18 cellular contexts compared by ENCODE assay signal in the genomic region with DNA sequence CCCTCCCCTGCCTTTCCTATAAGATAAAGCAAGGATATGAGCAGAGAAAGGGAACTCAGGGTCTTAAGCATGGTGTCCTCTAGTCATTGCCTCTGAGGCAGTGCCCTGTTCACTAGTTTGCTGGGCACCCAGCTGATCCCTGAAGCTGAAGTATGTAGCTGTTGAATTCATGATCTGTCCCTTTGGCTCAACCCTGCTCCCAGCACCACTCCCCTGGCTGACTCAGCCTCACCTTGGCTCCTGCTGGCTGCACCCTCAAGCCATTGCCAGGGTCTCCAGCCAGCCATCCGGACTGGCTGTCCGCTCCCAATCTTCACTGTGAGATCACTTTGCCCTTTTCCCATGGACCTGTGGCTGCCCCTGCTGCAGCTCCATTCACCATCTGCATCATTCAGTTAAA. TPM values are rescaled to one million over a fixed set of nuclear protein-coding genes. Genes with fewer than 3 reads are reported as not detected.
DNase-seq lines count a peak whose midpoint lies in the region; FAIRE-seq and TF ChIP-seq lines count a peak whose summit lies in the region.
"Had no signal": no experiment of that assay in that cellular context is flagged by ENCODE, and none has a peak within 500 bp of the region (broad histone marks: within the 10 kb centered on the region; RNA-seq: fewer than 3 reads in every experiment).

No MANE protein-coding gene starts in this region.

- H3K79me2 ChIP-seq in H9 (ENCODE audit: insufficient read depth, low read length) (no peaks in the 10 kb centered on the region), astrocyte (ENCODE audit: insufficient read depth, low read length) (no peaks in the 10 kb centered on the region)

- H3K27ac Mint-ChIP-seq in H9 = no peak overlapping the region
- H3K27ac Mint-ChIP-seq in astrocyte (ENCODE audit: unreplicated experiment) = no peak overlapping the region

- no peak overlapping the region for H2BK120ac ChIP-seq in H9 (ENCODE audit: low read depth, low read length, poor library complexity, severe bottlenecking)

- peaks cover 5 to 8% of the 10 kb centered on the region in 2 experiments; a peak in 4 of 5 replicates for H3K9me3 Mint-ChIP-seq in H9
- H3K9me3 Mint-ChIP-seq in astrocyte (ENCODE audit: unreplicated experiment) = peaks cover 3% of the 10 kb centered on the region

- no peak for TF ChIP-seq POLR2A in thyroid gland (IDR thresholded peaks at IDR 0.05)

- no peak overlapping the region for H4K8ac ChIP-seq in H9 (replicated peaks; ENCODE audit: insufficient read length, low read depth, low read length)

- DNase-seq in H9 (no peak), astrocyte (ENCODE audit: low read depth) (peak; percentile 38), kidney tubule cell (ENCODE audit: low spot score) (peak; percentile 43), thyroid gland (no peak), epidermal melanocyte (ENCODE audit: insufficient read length, low spot score) (no peak), head of caudate nucleus (no peak)
- no peak for DNase-seq in stimulated activated CD4-positive, alpha-beta T cell treated with anti-CD3 and anti-CD28 coated beads, Interleukin-1b, Interleukin-23, amount 100 ng/mL, for 48 hours
- DNase-seq: CD8-positive, alpha-beta memory T cell; DND-41; NCI-H1048; NCI-H146; NCI-H69; NK-92 treated with Interleukin-12 subunit alpha and Interleukin-12 subunit beta, amount 100 ng/mL, for 24 hours; OCI-M1; SJCRH30 had no signal

- H3K27me3 ChIP-seq in H9 (ENCODE audit: insufficient read depth, low read length) = no peaks in the 10 kb centered on the region
- no peaks in the 10 kb centered on the region for H3K27me3 ChIP-seq in astrocyte (ENCODE audit: insufficient read depth, low read length)
- no peaks in the 10 kb centered on the region for H3K27me3 ChIP-seq in thyroid gland
- H3K27me3 ChIP-seq: BLaER1, SJCRH30 had no signal

- H3K4me2 ChIP-seq in H9 (ENCODE audit: insufficient read depth, insufficient read length, low read length) = no peak overlapping the region
- peak overlapping the region; percentile 48 for H3K4me2 ChIP-seq in astrocyte (ENCODE audit: low read length)
- H3K4me2 ChIP-seq: BLaER1 had no signal

- TF ChIP-seq CTCF in H9 (conservative IDR thresholded peaks at IDR 0.05) = no peak
- no peak for TF ChIP-seq CTCF in astrocyte (IDR thresholded peaks at IDR 0.05; ENCODE audit: insufficient read depth, low read depth, low read length)
- no peak for TF ChIP-seq CTCF in thyroid gland (IDR thresholded peaks at IDR 0.05)

- H3K23me2 ChIP-seq in H9 (ENCODE audit: insufficient read length, low read depth, low read length, poor library complexity, severe bottlenecking) = no peaks in the 10 kb centered on the region

- H3K36me3 Mint-ChIP-seq in H9 (ENCODE audit: insufficient read depth in 1 of 3, low read depth in 3 of 3) = peaks cover 4 to 7% (median 4%) of the 10 kb centered on the region in 3 experiments
- H3K36me3 Mint-ChIP-seq in astrocyte (ENCODE audit: low read depth, unreplicated experiment) = no peaks in the 10 kb centered on the region

- no peaks in the 10 kb centered on the region for H4K20me1 ChIP-seq in H9 (ENCODE audit: control insufficient read depth, insufficient read depth, insufficient read length)
- no peaks in the 10 kb centered on the region for H4K20me1 ChIP-seq in astrocyte (ENCODE audit: insufficient read depth, low read length)
- H4K20me1 ChIP-seq: BLaER1 had no signal

- FAIRE-seq in astrocyte (lab: Jason Lieb, UNC) = peak; percentile 71

- H3K4me1 Mint-ChIP-seq in H9 = peaks cover 0 to 17% of the 10 kb centered on the region in 2 experiments; a peak in 2 of 4 replicates
- H3K4me1 Mint-ChIP-seq in astrocyte (ENCODE audit: low read depth, unreplicated experiment) = peaks cover 8% of the 10 kb centered on the region
- H3K4me1 Mint-ChIP-seq: CD8-positive, alpha-beta memory T cell had no signal

- no peak overlapping the region for H2BK5ac ChIP-seq in H9 (ENCODE audit: insufficient read length, low read length)

- H3K4me3 Mint-ChIP-seq in H9 = no peak overlapping the region
- no peak overlapping the region for H3K4me3 Mint-ChIP-seq in astrocyte (ENCODE audit: unreplicated experiment)
- H3K4me3 Mint-ChIP-seq: CD8-positive, alpha-beta memory T cell had no signal

- H3K36me3 ChIP-seq in astrocyte (ENCODE audit: insufficient read depth, low read length) = no peaks in the 10 kb centered on the region
- no peaks in the 10 kb centered on the region for H3K36me3 ChIP-seq in thyroid gland
- H3K36me3 ChIP-seq: BLaER1, HAP-1, SJCRH30 had no signal

- no peak overlapping the region for H3K9ac ChIP-seq in H9 (ENCODE audit: extremely low read depth, insufficient read length, low read length)
- H3K9ac ChIP-seq in astrocyte (ENCODE audit: low read length) = no peak overlapping the region
- H3K9ac ChIP-seq: BLaER1 had no signal

- H3K56ac ChIP-seq in H9 (ENCODE audit: insufficient read length, low read depth, low read length) = no peak overlapping the region

- H2AK5ac ChIP-seq in H9 (ENCODE audit: insufficient read length, low read length) = no peak overlapping the region

- H3T11ph ChIP-seq in H9 (ENCODE audit: low read length) = no peak overlapping the region

- H3K27ac ChIP-seq in H9 (ENCODE audit: insufficient read length, low read depth, low read length) (no peak overlapping the region), astrocyte (ENCODE audit: low read depth, low read length) (no peak overlapping the region), thyroid gland (no peak overlapping the region)
- H3K27ac ChIP-seq: BLaER1, RWPE1, SJCRH30 had no signal

- no CpG with 5 or more reads among the region's 2 CpGs for WGBS in H9 (ENCODE audit: extremely low coverage, insufficient read length, low lambda C conversion rate)
- WGBS in thyroid gland, 2 donors = 89 to 93% methylated on average over 2 of the region's 2 CpGs

- peak overlapping the region; percentile 57; the same call in 1 of the 2 replicates for H3K14ac ChIP-seq in H9 (ENCODE audit: insufficient read depth, low read length)

- H2BK12ac ChIP-seq in H9 (ENCODE audit: insufficient read length, low read depth, low read length) = no peak overlapping the region

- H3K4me1 ChIP-seq in H9 (ENCODE audit: insufficient read depth, low read length) (no peaks in the 10 kb centered on the region), astrocyte (ENCODE audit: insufficient read depth, low read length) (peaks cover 13% of the 10 kb centered on the region), thyroid gland (no peaks in the 10 kb centered on the region)
- H3K4me1 ChIP-seq: BLaER1, SJCRH30 had no signal

- H3K4me3 ChIP-seq in astrocyte (ENCODE audit: insufficient read depth, low read depth, low read length) = no peak overlapping the region
- H3K4me3 ChIP-seq in thyroid gland (replicated peaks in 1 of 3) = no peak overlapping the region
- H3K4me3 ChIP-seq: BLaER1, HAP-1, SJCRH30 had no signal

- H3K4ac ChIP-seq in H9 (ENCODE audit: low read depth, low read length) = no peak overlapping the region

- no peak overlapping the region for H2BK15ac ChIP-seq in H9 (ENCODE audit: low read depth, low read length)

- H3K27me3 Mint-ChIP-seq in H9 (ENCODE audit: low read depth) (no peaks in the 10 kb centered on the region; the same call in 1 of the 2 replicates), astrocyte (ENCODE audit: low read depth, unreplicated experiment) (peaks cover 1% of the 10 kb centered on the region)

- no peaks in the 10 kb centered on the region for H3K79me1 ChIP-seq in H9 (ENCODE audit: insufficient read depth, low read depth, low read length, poor library complexity, severe bottlenecking)

- H3K18ac ChIP-seq in H9 (ENCODE audit: insufficient read length, low read depth, low read length) = no peak overlapping the region

- no peak overlapping the region for H2AFZ ChIP-seq in H9 (ENCODE audit: low read length)
- no peak overlapping the region for H2AFZ ChIP-seq in astrocyte (ENCODE audit: low read depth, low read length)

- intact Hi-C loops in thyroid gland (cut with DNase I) (no loop called here), head of caudate nucleus (cut with DNase I) (no loop called here)

- no peak overlapping the region for H2BK20ac ChIP-seq in H9 (ENCODE audit: low read depth, low read length, poor library complexity, severe bottlenecking)

- no peaks in the 10 kb centered on the region for H3K9me3 ChIP-seq in H9 (ENCODE audit: control insufficient read depth, low read depth, low read length)
- no peaks in the 10 kb centered on the region for H3K9me3 ChIP-seq in astrocyte (ENCODE audit: insufficient read depth, low read depth, low read length)
- H3K9me3 ChIP-seq in thyroid gland = no peaks in the 10 kb centered on the region
- H3K9me3 ChIP-seq: BLaER1, HAP-1, SJCRH30 had no signal

- H4K91ac ChIP-seq in H9 (ENCODE audit: insufficient read length, low read depth, low read length) = no peak overlapping the region

- no peak overlapping the region for H3K23ac ChIP-seq in H9 (ENCODE audit: insufficient read length, low read depth, low read length)

- H4K5ac ChIP-seq in H9 (ENCODE audit: insufficient read length, low read depth, low read length) = no peak overlapping the region

RNA-seq across cellular contexts. Expression of a gene that starts 25.9 kb away (rescaled TPM):
- 13.2 and 14.4 TPM in 2 replicates for total RNA-seq in H9 (2021)
- 15.3 and 18.0 TPM in 2 replicates for total RNA-seq in astrocyte
- total RNA-seq in thyroid gland = 10 to 100 TPM; 73.4 to 91.2 (median 81.4) TPM

Comparison
In these comparisons a context has a peak if more than half of its experiments do, and no peak if none do; other contexts are left out.
1. DNase-seq: peak in astrocyte (single experiment) and kidney tubule cell (single experiment); none in H9 (single experiment), thyroid gland (0 of 2), epidermal melanocyte (single experiment), head of caudate nucleus (0 of 42) and stimulated activated CD4-positive, alpha-beta T cell treated with anti-CD3 and anti-CD28 coated beads, Interleukin-1b, Interleukin-23, amount 100 ng/mL, for 48 hours (single experiment).